1 cellular context compared by ENCODE assay signal in the genomic region with DNA sequence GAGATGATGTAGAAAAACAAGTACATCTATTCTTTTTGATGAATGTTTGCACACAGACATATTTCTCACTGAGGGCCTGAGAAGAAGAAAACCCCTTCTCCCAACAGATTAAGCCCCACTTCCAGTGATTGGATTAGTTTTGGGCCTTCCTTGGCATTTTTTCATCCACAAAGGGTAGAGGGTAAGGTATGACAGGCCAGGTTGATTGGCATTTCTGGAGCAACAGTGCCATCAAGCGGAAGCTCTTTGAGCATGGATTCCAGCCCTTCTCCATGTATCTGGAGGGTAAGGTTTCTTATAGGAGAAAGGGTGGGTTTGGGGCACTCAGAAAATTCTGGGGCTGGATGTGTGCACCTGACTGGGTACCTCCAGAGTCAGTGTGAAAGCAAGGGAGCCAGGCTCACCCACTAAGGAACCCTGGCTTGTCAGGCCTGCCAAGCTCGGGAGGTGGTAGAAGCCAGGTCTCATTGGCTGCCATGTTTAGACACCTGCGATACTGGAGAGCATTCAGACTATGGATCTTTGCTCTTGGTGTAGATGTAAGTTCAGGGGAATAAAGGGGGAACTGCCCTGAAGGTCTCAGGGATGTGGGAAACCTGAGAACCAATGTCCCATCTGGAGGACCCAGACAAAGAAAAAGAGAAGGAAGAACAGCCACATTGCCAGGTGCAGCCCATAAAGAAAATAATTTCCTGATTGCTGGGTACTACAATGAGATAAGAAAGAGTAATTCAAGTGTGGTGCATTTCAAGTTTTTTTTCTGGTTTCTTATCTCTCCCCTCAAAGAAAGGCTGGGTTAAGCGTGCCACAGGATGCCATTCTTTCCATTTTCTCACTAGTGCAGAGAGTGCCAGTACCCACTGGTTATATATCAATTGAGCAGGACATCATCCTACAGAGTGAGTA.
TF ChIP-seq lines count a peak whose summit lies in the region.

No MANE protein-coding gene starts in this region.

TF ChIP-seq in GM12878, 131 proteins besides CTCF, POLR2A, EP300 and RAD21 (continued from another document):
- TF ChIP-seq, protein P1, sequence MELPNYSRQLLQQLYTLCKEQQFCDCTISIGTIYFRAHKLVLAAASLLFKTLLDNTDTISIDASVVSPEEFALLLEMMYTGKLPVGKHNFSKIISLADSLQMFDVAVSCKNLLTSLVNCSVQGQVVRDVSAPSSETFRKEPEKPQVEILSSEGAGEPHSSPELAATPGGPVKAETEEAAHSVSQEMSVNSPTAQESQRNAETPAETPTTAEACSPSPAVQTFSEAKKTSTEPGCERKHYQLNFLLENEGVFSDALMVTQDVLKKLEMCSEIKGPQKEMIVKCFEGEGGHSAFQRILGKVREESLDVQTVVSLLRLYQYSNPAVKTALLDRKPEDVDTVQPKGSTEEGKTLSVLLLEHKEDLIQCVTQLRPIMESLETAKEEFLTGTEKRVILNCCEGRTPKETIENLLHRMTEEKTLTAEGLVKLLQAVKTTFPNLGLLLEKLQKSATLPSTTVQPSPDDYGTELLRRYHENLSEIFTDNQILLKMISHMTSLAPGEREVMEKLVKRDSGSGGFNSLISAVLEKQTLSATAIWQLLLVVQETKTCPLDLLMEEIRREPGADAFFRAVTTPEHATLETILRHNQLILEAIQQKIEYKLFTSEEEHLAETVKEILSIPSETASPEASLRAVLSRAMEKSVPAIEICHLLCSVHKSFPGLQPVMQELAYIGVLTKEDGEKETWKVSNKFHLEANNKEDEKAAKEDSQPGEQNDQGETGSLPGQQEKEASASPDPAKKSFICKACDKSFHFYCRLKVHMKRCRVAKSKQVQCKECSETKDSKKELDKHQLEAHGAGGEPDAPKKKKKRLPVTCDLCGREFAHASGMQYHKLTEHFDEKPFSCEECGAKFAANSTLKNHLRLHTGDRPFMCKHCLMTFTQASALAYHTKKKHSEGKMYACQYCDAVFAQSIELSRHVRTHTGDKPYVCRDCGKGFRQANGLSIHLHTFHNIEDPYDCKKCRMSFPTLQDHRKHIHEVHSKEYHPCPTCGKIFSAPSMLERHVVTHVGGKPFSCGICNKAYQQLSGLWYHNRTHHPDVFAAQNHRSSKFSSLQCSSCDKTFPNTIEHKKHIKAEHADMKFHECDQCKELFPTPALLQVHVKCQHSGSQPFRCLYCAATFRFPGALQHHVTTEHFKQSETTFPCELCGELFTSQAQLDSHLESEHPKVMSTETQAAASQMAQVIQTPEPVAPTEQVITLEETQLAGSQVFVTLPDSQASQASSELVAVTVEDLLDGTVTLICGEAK (IDR thresholded peaks at IDR 0.05; ENCODE audit: borderline replicate concordance) = no peak
- no peak for TF ChIP-seq SMAD5 (IDR thresholded peaks at IDR 0.05; ENCODE audit: low read depth)
- peak; percentile 59 for TF ChIP-seq ZNF384 (IDR thresholded peaks at IDR 0.05; ENCODE audit: borderline replicate concordance, low read depth, low read length)
- TF ChIP-seq, protein P2, sequence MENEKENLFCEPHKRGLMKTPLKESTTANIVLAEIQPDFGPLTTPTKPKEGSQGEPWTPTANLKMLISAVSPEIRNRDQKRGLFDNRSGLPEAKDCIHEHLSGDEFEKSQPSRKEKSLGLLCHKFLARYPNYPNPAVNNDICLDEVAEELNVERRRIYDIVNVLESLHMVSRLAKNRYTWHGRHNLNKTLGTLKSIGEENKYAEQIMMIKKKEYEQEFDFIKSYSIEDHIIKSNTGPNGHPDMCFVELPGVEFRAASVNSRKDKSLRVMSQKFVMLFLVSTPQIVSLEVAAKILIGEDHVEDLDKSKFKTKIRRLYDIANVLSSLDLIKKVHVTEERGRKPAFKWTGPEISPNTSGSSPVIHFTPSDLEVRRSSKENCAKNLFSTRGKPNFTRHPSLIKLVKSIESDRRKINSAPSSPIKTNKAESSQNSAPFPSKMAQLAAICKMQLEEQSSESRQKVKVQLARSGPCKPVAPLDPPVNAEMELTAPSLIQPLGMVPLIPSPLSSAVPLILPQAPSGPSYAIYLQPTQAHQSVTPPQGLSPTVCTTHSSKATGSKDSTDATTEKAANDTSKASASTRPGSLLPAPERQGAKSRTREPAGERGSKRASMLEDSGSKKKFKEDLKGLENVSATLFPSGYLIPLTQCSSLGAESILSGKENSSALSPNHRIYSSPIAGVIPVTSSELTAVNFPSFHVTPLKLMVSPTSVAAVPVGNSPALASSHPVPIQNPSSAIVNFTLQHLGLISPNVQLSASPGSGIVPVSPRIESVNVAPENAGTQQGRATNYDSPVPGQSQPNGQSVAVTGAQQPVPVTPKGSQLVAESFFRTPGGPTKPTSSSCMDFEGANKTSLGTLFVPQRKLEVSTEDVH (IDR thresholded peaks at IDR 0.05; ENCODE audit: low read depth, partially characterized antibody) = no peak
- peak; percentile 52 for TF ChIP-seq SMC3 (IDR thresholded peaks at IDR 0.05; ENCODE audit: borderline replicate concordance, low read length)
- TF ChIP-seq HDGF (IDR thresholded peaks at IDR 0.05) = no peak
- TF ChIP-seq, protein P3, sequence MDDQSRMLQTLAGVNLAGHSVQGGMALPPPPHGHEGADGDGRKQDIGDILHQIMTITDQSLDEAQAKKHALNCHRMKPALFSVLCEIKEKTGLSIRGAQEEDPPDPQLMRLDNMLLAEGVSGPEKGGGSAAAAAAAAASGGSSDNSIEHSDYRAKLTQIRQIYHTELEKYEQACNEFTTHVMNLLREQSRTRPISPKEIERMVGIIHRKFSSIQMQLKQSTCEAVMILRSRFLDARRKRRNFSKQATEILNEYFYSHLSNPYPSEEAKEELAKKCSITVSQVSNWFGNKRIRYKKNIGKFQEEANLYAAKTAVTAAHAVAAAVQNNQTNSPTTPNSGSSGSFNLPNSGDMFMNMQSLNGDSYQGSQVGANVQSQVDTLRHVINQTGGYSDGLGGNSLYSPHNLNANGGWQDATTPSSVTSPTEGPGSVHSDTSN (IDR thresholded peaks at IDR 0.05; ENCODE audit: insufficient replicate concordance, low read depth, low read length) = no peak
- peak; percentile 34; the same call in 1 of the 2 replicates for TF ChIP-seq YY1 (IDR thresholded peaks at IDR 0.05; ENCODE audit: low read depth, low read length)
